Comparison of ENCODE assay signal across 24 cellular contexts in the genomic region with DNA sequence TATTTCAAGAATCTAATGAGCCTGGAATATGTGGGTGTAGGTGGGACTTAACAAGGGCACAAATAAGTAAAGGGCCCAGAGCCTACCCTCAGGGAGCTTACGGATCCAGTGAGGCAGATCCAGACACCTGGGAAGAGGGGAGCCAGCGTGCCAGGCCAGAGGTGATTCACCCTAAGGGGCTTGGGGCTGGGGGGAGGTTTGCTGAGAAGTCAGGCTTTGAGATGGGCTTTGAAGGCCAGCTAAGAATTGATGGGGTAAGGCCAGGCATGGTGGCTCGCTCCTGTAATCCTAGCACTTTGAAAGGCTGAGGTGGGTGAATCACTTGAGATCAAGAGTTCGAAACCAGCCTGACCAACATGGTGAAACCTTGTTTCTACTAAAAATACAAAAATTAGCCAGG. TPM values are rescaled to one million over a fixed set of nuclear protein-coding genes. Genes with fewer than 3 reads are reported as not detected.
DNase-seq lines count a peak whose midpoint lies in the region; TF ChIP-seq lines count a peak whose summit lies in the region.
"Had no signal": no experiment of that assay in that cellular context is flagged by ENCODE, and none has a peak within 500 bp of the region (broad histone marks: within the 10 kb centered on the region; RNA-seq: fewer than 3 reads in every experiment).

No MANE protein-coding gene starts in this region.

- H3K27me3 Mint-ChIP-seq in HFFc6 (ENCODE audit: insufficient read depth) (no peaks in the 10 kb centered on the region; the same call in 1 of the 2 replicates), chondrocyte (ENCODE audit: low read depth) (no peaks in the 10 kb centered on the region)
- H3K27me3 Mint-ChIP-seq: activated T-cell treated with anti-CD3 and anti-CD28 coated beads, Interleukin-2, amount 50 U/mL, for 24 hours; CD4-positive, alpha-beta T cell; T-cell had no signal

- H3K9me3 Mint-ChIP-seq in HFFc6: no peaks in the 10 kb centered on the region
- H3K9me3 Mint-ChIP-seq in chondrocyte (ENCODE audit: low read depth): no peaks in the 10 kb centered on the region
- H3K9me3 Mint-ChIP-seq: activated naive CD4-positive, alpha-beta T cell treated with anti-CD3 and anti-CD28 coated beads, Interleukin-2, amount 50 U/mL, for 72 hours; activated T-cell treated with anti-CD3 and anti-CD28 coated beads, Interleukin-2, amount 50 U/mL, for 24 hours; CD4-positive, alpha-beta T cell; stimulated activated naive B cell treated with anti-CD40 and anti-IgM and Interleukin-4, amounts not matched to agents 10 μg/mL and 1 μg/mL and 100 μg/mL, for 72 hours; T-cell had no signal

- peak overlapping the region; percentile 64 for H3K9ac ChIP-seq in mucosa of stomach (ENCODE audit: low read length)
- H3K9ac ChIP-seq in subcutaneous abdominal adipose tissue (ENCODE audit: low read length in 5 of 5): peak overlapping the region in 2 of 5 donors; percentile 85 to 94

- H3K4me1 ChIP-seq in mucosa of stomach (ENCODE audit: control insufficient read depth, insufficient read depth, low read length) (no peaks in the 10 kb centered on the region), subcutaneous abdominal adipose tissue (ENCODE audit: control insufficient read depth in 5 of 5, insufficient read depth in 5 of 5, low read length in 5 of 5) (peaks cover 16 to 71% (median 55%) of the 10 kb centered on the region in 5 donors)

- no peaks in the 10 kb centered on the region for H3K9me3 ChIP-seq in mucosa of stomach (ENCODE audit: control insufficient read depth, low read length)
- H3K9me3 ChIP-seq in subcutaneous abdominal adipose tissue (ENCODE audit: control insufficient read depth in 5 of 5, low read length in 5 of 5): no peaks in the 10 kb centered on the region
- H3K9me3 ChIP-seq: thoracic aorta had no signal

- H3K36me3 ChIP-seq in mucosa of stomach (ENCODE audit: control insufficient read depth, insufficient read depth, low read length) (no peaks in the 10 kb centered on the region), subcutaneous abdominal adipose tissue (ENCODE audit: control insufficient read depth in 5 of 5, insufficient read depth in 5 of 5, low read length in 5 of 5) (peaks cover 0 to 21% (median 14%) of the 10 kb centered on the region in 5 donors)
- H3K36me3 ChIP-seq: thoracic aorta had no signal

- no peak for DNase-seq in HFFc6
- DNase-seq in chondrocyte (ENCODE audit: low spot score): no peak
- DNase-seq in HUDEP-2 (lab: John Stamatoyannopoulos, UW; ENCODE audit: unreplicated experiment in 76 of 76): no peak
- no peak for DNase-seq in hippocampal formation (lab: John Stamatoyannopoulos, UW)
- DNase-seq in NCI-H2081 treated with DMSO at 0.1 percent for 48 hours (lab: John Stamatoyannopoulos, UW): no peak
- DNase-seq: activated CD4-positive, alpha-beta T cell treated with anti-CD3 and anti-CD28 coated beads for 1 hour; activated T-cell treated with anti-CD3 and anti-CD28 coated beads, Interleukin-2, amount 50 U/mL, for 24 hours; CD4-positive, alpha-beta T cell; DMS153; naive B cell; NCI-H1417; NCI-H2107; NCI-H510A; NK-92 treated with Interleukin-12 subunit alpha and Interleukin-12 subunit beta, amount 100 ng/mL, for 24 hours; SIG-M5; stimulated activated CD4-positive, alpha-beta T cell treated with anti-CD3 and anti-CD28 coated beads, Interleukin-12 subunit alpha, Interleukin-12 subunit beta, amount 100 ng/mL, for 4 hours; stimulated activated CD4-positive, alpha-beta T cell treated with anti-CD3 and anti-CD28 coated beads, Interleukin-4, amount 100 ng/mL, for 24 hours; stimulated activated naive B cell treated with anti-CD40 and anti-IgM and Interleukin-4, amounts not matched to agents 10 μg/mL and 1 μg/mL and 100 μg/mL, for 72 hours; T-cell had no signal

- H3K4me1 Mint-ChIP-seq in HFFc6 (ENCODE audit: low read depth) (peaks cover 62% of the 10 kb centered on the region), chondrocyte (ENCODE audit: low read depth) (peaks cover 56% of the 10 kb centered on the region)

- H3K4me3 ChIP-seq in mucosa of stomach (ENCODE audit: low read length): no peak overlapping the region
- no peak overlapping the region for H3K4me3 ChIP-seq in subcutaneous abdominal adipose tissue (ENCODE audit: low read depth in 1 of 5, low read length in 5 of 5)

- H3K36me3 Mint-ChIP-seq in HFFc6 (ENCODE audit: low read depth): peaks cover 20% of the 10 kb centered on the region; the same call in 1 of the 2 replicates
- H3K36me3 Mint-ChIP-seq in chondrocyte (ENCODE audit: low read depth): no peaks in the 10 kb centered on the region
- H3K36me3 Mint-ChIP-seq: activated naive CD4-positive, alpha-beta T cell treated with anti-CD3 and anti-CD28 coated beads, Interleukin-2, amount 50 U/mL, for 72 hours; naive B cell; stimulated activated naive B cell treated with anti-CD40 and anti-IgM and Interleukin-4, amounts not matched to agents 10 μg/mL and 1 μg/mL and 100 μg/mL, for 72 hours; T-cell had no signal

- no peak for TF ChIP-seq CTCF in HFFc6 (IDR thresholded peaks at IDR 0.05)
- no peak for TF ChIP-seq CTCF in chondrocyte (IDR thresholded peaks at IDR 0.05)

- H3K27ac ChIP-seq in subcutaneous abdominal adipose tissue (ENCODE audit: low read depth, low read length): peak overlapping the region; percentile 84
- H3K27ac ChIP-seq: PC-9 had no signal

- H3K4me3 Mint-ChIP-seq in HFFc6: no peak overlapping the region
- H3K4me3 Mint-ChIP-seq in chondrocyte (ENCODE audit: unreplicated experiment): no peak overlapping the region
- H3K4me3 Mint-ChIP-seq: activated T-cell treated with anti-CD3 and anti-CD28 coated beads, Interleukin-2, amount 50 U/mL, for 24 hours; CD4-positive, alpha-beta T cell; naive B cell; stimulated activated naive B cell treated with anti-CD40 and anti-IgM and Interleukin-4, amounts not matched to agents 10 μg/mL and 1 μg/mL and 100 μg/mL, for 72 hours; T-cell had no signal

- H3K27ac Mint-ChIP-seq in HFFc6 (peak overlapping the region; percentile 90), chondrocyte (ENCODE audit: unreplicated experiment) (peak overlapping the region; percentile 12)
- H3K27ac Mint-ChIP-seq: activated naive CD4-positive, alpha-beta T cell treated with anti-CD3 and anti-CD28 coated beads, Interleukin-2, amount 50 U/mL, for 72 hours; activated T-cell treated with anti-CD3 and anti-CD28 coated beads, Interleukin-2, amount 50 U/mL, for 24 hours; CD4-positive, alpha-beta T cell; T-cell had no signal

- H3K27me3 ChIP-seq in mucosa of stomach (ENCODE audit: control insufficient read depth, insufficient read depth, low read length): no peaks in the 10 kb centered on the region
- H3K27me3 ChIP-seq in subcutaneous abdominal adipose tissue (ENCODE audit: control insufficient read depth in 5 of 5, insufficient read depth in 4 of 5, low read length in 5 of 5): peaks cover 0 to 4% (median 0%) of the 10 kb centered on the region in 5 donors

RNA-seq across cellular contexts. Expression of a gene that starts 0.7 kb away (rescaled TPM):
- total RNA-seq in HFFc6 (2021; fragmentation: NEBNext Ultra II Directional; extraction: Animal tissue kit (Norgen Biotek cat#: 25700)): 10 to 100 TPM; 13.7 to 24.7 (median 21.4) TPM
- 12.9 to 17.8 TPM (median 16.1 TPM) in 3 replicates for total RNA-seq in chondrocyte
- total RNA-seq: CD4-positive, alpha-beta T cell; T-cell had no signal

RNA-seq across cellular contexts. Expression of a gene that starts 14.0 kb away (rescaled TPM):
- 10 to 100 TPM; 31.7 to 33.5 (median 32.5) TPM for total RNA-seq in HFFc6 (2021; fragmentation: NEBNext Ultra II Directional; extraction: Animal tissue kit (Norgen Biotek cat#: 25700))
- 28.3 to 34.3 TPM (median 29.5 TPM) in 3 replicates for total RNA-seq in chondrocyte

RNA-seq across cellular contexts. Expression of a gene that starts 25.6 kb away (rescaled TPM):
- 100 to 1,000 TPM in 1 of 6 experiments, 10 to 100 TPM in 5; 79.9 to 100 (median 90.1) TPM for total RNA-seq in HFFc6 (2021; fragmentation: NEBNext Ultra II Directional; extraction: Animal tissue kit (Norgen Biotek cat#: 25700))
- total RNA-seq in chondrocyte: 31.4 to 32.9 TPM (median 32.1 TPM) in 3 replicates

RNA-seq across cellular contexts. Expression of a gene that starts 25.9 kb away (rescaled TPM):
- total RNA-seq in HFFc6 (2021; fragmentation: NEBNext Ultra II Directional; extraction: Animal tissue kit (Norgen Biotek cat#: 25700)): 10 to 100 TPM; 68.9 to 85.5 (median 78.4) TPM
- total RNA-seq in chondrocyte: 54.0 to 58.8 TPM (median 58.7 TPM) in 3 replicates
